8 cellular contexts compared by ENCODE assay signal in genomic region chr6:34887753-34888440, GRCh38. TPM values are rescaled to one million over a fixed set of nuclear protein-coding genes. Genes with fewer than 3 reads are reported as not detected.
A peak's percentile ranks its signal among the peaks of the same experiment; 100 is the strongest.
DNase-seq lines count a peak whose midpoint lies in the region; ATAC-seq lines count a peak whose summit lies in the region.

A gene with protein sequence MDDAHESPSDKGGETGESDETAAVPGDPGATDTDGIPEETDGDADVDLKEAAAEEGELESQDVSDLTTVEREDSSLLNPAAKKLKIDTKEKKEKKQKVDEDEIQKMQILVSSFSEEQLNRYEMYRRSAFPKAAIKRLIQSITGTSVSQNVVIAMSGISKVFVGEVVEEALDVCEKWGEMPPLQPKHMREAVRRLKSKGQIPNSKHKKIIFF (minus strand): TSS chr6:34888042. CDS start chr6:34887957, 85 bp downstream.

- peak within 1 kb of the TSS; percentile 96 to 100 for H3K27ac Mint-ChIP-seq in activated naive CD4-positive, alpha-beta T cell treated with anti-CD3 and anti-CD28 coated beads, Interleukin-2, amount 50 U/mL, for 72 hours

- peaks cover 14 to 20% of the 10 kb centered on the region in 2 donors for H3K36me3 Mint-ChIP-seq in activated naive CD4-positive, alpha-beta T cell treated with anti-CD3 and anti-CD28 coated beads, Interleukin-2, amount 50 U/mL, for 72 hours

- no peaks in the 10 kb centered on the region for H3K9me3 Mint-ChIP-seq in activated naive CD4-positive, alpha-beta T cell treated with anti-CD3 and anti-CD28 coated beads, Interleukin-2, amount 50 U/mL, for 72 hours

- peak; percentile 62 for ATAC-seq in HG02623 (IDR thresholded peaks at IDR 0.05; ENCODE audit: unreplicated experiment)
- ATAC-seq in activated naive CD4-positive, alpha-beta T cell treated with anti-CD3 and anti-CD28 coated beads, Interleukin-2, amount 50 U/mL, for 72 hours = peak; percentile 86 to 89

- DNase-seq in GM04504 (ENCODE audit: low read depth) (peak; percentile 90), NCI-H1105 treated with DMSO at 0.1 percent for 48 hours (lab: John Stamatoyannopoulos, UW) (peak; percentile 93), SKM-1 treated with dmso at 0.1 percent for 144 hours (lab: John Stamatoyannopoulos, UW; ENCODE audit: unreplicated experiment) (peak; percentile 86), globus pallidus (ENCODE audit: low spot score) (peak; percentile 92), nucleus accumbens (lab: John Stamatoyannopoulos, UW) (peak in 55 of 56 donors; percentile 32 to 96 (median 84)), superior temporal gyrus (ENCODE audit: extremely low spot score) (peak; percentile 98)
- DNase-seq in activated naive CD4-positive, alpha-beta T cell treated with anti-CD3 and anti-CD28 coated beads, Interleukin-2, amount 50 U/mL, for 72 hours (ENCODE audit: low spot score in 2 of 2) = peak; percentile 83 to 89

RNA-seq across cellular contexts. Expression of the gene that starts here (rescaled TPM):
- total RNA-seq in activated naive CD4-positive, alpha-beta T cell treated with anti-CD3 and anti-CD28 coated beads, Interleukin-2, amount 50 U/mL, for 72 hours = 10 to 100 TPM; 35.3 to 36.3 TPM

Comparison
In these comparisons a context has a peak if more than half of its experiments do, and no peak if none do; other contexts are left out.
1. Peak in every context shown above with its lines: DNase-seq and ATAC-seq.